Comparison of ENCODE assay signal across 14 cellular contexts in the genomic region with DNA sequence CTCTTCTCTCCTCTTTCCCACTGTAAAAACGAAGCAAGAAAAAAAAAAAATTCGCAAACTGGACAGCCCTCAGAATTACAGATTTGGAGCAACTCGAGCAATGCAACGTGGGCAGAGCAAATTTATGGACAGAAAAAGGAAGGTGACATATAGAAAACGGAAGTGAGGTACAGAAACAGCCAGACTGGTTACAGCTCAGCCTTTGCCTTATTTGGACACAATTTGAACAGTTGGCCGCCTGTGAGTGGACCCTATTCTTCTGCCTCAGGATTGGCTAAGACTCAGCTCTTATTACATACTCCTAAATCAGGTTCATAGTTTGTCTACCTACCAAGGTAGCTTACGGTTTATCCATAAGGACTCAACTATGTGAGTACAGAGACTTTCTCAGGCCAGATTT.
"Had no signal": no experiment of that assay in that cellular context is flagged by ENCODE, and none has a peak within 500 bp of the region (broad histone marks: within the 10 kb centered on the region; RNA-seq: fewer than 3 reads in every experiment).

No MANE protein-coding gene starts in this region.

- H3K9me3 ChIP-seq: colonic mucosa, gastrocnemius medialis, right atrium auricular region, tibial nerve, vagina had no signal

- H3K27ac ChIP-seq: colonic mucosa, gastrocnemius medialis, right atrium auricular region, tibial nerve, vagina, WERI-Rb-1 had no signal

- H3K36me3 ChIP-seq: colonic mucosa, gastrocnemius medialis, right atrium auricular region, tibial nerve, vagina, WERI-Rb-1 had no signal

- ATAC-seq: gastrocnemius medialis; stimulated activated memory B cell treated with anti-CD40 and anti-IgM and Interleukin-4, amounts not matched to agents 10 μg/mL and 1 μg/mL and 100 μg/mL, for 72 hours had no signal

- DNase-seq: activated CD4-positive, alpha-beta T cell treated with anti-CD3 and anti-CD28 coated beads for 48 hours; activated naive CD4-positive, alpha-beta T cell treated with anti-CD3 and anti-CD28 coated beads for 36 hours; caudate nucleus; colonic mucosa; effector CD8-positive, alpha-beta T cell; gastrocnemius medialis; naive B cell; T1000; WERI-Rb-1 had no signal

- H3K27me3 ChIP-seq: colonic mucosa, gastrocnemius medialis, right atrium auricular region, tibial nerve, vagina had no signal

- H3K9me3 Mint-ChIP-seq: activated naive CD4-positive, alpha-beta T cell treated with anti-CD3 and anti-CD28 coated beads for 36 hours; activated T-helper 1 cell treated with anti-CD3 and anti-CD28 coated beads, Interleukin-12 subunit alpha, Interleukin-12 subunit beta, Interleukin-2, Interleukin-4 antibody, amounts not matched to agents 30 ng/mL and 10 ng/mL and 1 ng/mL, durations not matched to agents 14 hours and 24 hours and 36 hours had no signal

- H3K4me3 Mint-ChIP-seq: activated naive CD4-positive, alpha-beta T cell treated with anti-CD3 and anti-CD28 coated beads for 36 hours; activated T-helper 1 cell treated with anti-CD3 and anti-CD28 coated beads, Interleukin-12 subunit alpha, Interleukin-12 subunit beta, Interleukin-2, Interleukin-4 antibody, amounts not matched to agents 30 ng/mL and 10 ng/mL and 1 ng/mL, durations not matched to agents 14 hours and 24 hours and 36 hours; naive B cell; stimulated activated memory B cell treated with anti-CD40 and anti-IgM and Interleukin-4, amounts not matched to agents 10 μg/mL and 1 μg/mL and 100 μg/mL, for 72 hours had no signal

- H3K36me3 Mint-ChIP-seq: naive B cell; stimulated activated memory B cell treated with anti-CD40 and anti-IgM and Interleukin-4, amounts not matched to agents 10 μg/mL and 1 μg/mL and 100 μg/mL, for 72 hours had no signal

- H3K4me1 Mint-ChIP-seq: naive B cell; stimulated activated memory B cell treated with anti-CD40 and anti-IgM and Interleukin-4, amounts not matched to agents 10 μg/mL and 1 μg/mL and 100 μg/mL, for 72 hours had no signal

- H3K4me1 ChIP-seq: colonic mucosa, gastrocnemius medialis had no signal

- H3K4me3 ChIP-seq: colonic mucosa, gastrocnemius medialis, right atrium auricular region, tibial nerve, vagina had no signal

- H3K27ac Mint-ChIP-seq: activated naive CD4-positive, alpha-beta T cell treated with anti-CD3 and anti-CD28 coated beads for 36 hours; activated T-helper 1 cell treated with anti-CD3 and anti-CD28 coated beads, Interleukin-12 subunit alpha, Interleukin-12 subunit beta, Interleukin-2, Interleukin-4 antibody, amounts not matched to agents 30 ng/mL and 10 ng/mL and 1 ng/mL, durations not matched to agents 14 hours and 24 hours and 36 hours; stimulated activated memory B cell treated with anti-CD40 and anti-IgM and Interleukin-4, amounts not matched to agents 10 μg/mL and 1 μg/mL and 100 μg/mL, for 72 hours had no signal
